In the genomic region with DNA sequence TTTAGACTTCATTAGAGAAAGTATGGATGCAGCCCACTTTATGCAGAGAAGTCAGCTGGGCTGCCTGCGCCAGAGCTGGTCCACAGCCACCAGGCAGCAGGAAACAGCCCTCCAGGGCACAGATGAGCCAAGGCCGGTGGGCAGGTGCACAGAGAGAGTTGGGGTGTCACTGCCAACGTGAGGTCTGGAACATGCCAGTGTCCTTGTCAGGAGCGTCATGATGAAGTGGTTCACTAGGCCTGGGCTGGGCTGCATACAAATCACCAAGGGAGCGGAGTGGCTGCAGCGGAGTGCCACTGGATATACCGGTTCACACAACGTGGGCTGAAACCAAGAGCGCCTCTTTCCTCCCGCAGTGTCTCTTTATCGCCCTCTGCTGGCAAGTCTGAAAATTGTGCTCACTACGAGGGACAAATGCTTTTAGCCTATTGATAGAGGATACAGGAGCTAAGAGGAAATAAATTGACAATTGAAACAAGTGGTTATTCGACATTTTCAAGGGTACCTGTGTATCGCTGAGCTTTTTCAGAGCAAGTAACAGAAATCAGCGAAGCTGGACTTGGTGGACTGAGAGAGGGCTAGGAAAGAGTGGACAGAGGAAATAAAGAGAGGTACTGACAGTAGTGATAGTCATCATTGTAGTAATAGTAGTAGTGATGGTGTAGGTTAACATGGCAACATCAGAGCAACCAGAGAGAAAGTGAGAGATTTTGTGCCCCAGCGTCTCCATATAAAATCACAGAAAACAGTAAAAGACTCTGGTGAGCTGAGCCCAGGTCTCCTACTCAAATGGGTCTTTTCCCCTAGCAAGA, we compare ENCODE assay signal across 8 cellular contexts.
DNase-seq lines count a peak whose midpoint lies in the region; ATAC-seq lines count a peak whose summit lies in the region.

No MANE protein-coding gene starts in this region.

- ATAC-seq in GM18868 (IDR thresholded peaks at IDR 0.05; ENCODE audit: unreplicated experiment) (peak; percentile 84), HG03432 (IDR thresholded peaks at IDR 0.05; ENCODE audit: unreplicated experiment) (peak; percentile 93)

- peak; percentile 75 for DNase-seq in AG08396 (ENCODE audit: low spot score)
- DNase-seq in NCI-H510A (lab: John Stamatoyannopoulos, UW): peak; percentile 73
- peak; percentile 77 for DNase-seq in activated CD4-positive, CD25-positive, alpha-beta regulatory T cell treated with anti-CD3 and anti-CD28 coated beads, Interleukin-2, amount 50 U/mL, for 72 hours
- DNase-seq in cerebellar nuclear complex (lab: John Stamatoyannopoulos, UW): peak; percentile 20 to 39
- DNase-seq in kidney glomerular epithelial cell (lab: John Stamatoyannopoulos, UW): peak; percentile 78
- peak; percentile 77 for DNase-seq in stimulated activated CD4-positive, alpha-beta T cell treated with anti-CD3 and anti-CD28 coated beads, Interleukin-2, amount 100 ng/mL, for 4 hours (ENCODE audit: low read depth)

Comparison
In these comparisons a context has a peak if more than half of its experiments do, and no peak if none do; other contexts are left out.
1. Peak in every context shown above with its lines: DNase-seq and ATAC-seq.